In genomic region chr9:121309833-121310425, GRCh38 we compare ENCODE assay signal across 1 cellular context.
TF ChIP-seq lines count a peak whose summit lies in the region.

No MANE protein-coding gene starts in this region.

TF ChIP-seq in HEK293, 187 proteins besides CTCF, POLR2A, EP300 and RAD21 (continued from another document):
- TF ChIP-seq, protein P1, sequence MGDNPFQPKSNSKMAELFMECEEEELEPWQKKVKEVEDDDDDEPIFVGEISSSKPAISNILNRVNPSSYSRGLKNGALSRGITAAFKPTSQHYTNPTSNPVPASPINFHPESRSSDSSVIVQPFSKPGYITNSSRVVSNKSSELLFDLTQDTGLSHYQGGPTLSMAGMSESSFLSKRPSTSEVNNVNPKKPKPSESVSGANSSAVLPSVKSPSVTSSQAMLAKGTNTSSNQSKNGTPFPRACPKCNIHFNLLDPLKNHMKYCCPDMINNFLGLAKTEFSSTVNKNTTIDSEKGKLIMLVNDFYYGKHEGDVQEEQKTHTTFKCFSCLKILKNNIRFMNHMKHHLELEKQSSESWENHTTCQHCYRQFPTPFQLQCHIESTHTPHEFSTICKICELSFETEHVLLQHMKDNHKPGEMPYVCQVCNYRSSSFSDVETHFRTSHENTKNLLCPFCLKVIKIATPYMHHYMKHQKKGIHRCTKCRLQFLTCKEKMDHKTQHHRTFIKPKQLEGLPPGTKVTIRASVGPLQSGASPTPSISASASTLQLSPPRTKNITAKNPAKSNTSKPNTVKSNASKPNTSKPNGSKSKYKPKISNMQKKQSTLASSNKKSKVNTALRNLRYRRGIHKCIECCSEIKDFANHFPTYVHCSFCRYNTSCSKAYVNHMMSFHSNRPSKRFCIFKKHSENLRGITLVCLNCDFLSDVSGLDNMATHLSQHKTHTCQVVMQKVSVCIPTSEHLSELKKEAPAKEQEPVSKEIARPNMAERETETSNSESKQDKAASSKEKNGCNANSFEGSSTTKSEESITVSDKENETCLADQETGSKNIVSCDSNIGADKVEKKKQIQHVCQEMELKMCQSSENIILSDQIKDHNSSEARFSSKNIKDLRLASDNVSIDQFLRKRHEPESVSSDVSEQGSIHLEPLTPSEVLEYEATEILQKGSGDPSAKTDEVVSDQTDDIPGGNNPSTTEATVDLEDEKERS (tag by site-specific recombination; IDR thresholded peaks at IDR 0.05): no peak
- TF ChIP-seq ZNF544 (tag by site-specific recombination; IDR thresholded peaks at IDR 0.05) (no peak), ZFP37 (tag by site-specific recombination; IDR thresholded peaks at IDR 0.05) (no peak)
TF ChIP-seq in HEK293: peak in this region for 3.
